ENCODE assay signal across 11 cellular contexts in genomic region chr14:53108292-53108937, GRCh38. TPM values are rescaled to one million over a fixed set of nuclear protein-coding genes. Genes with fewer than 3 reads are reported as not detected.
DNase-seq lines count a peak whose midpoint lies in the region; ATAC-seq and TF ChIP-seq lines count a peak whose summit lies in the region.
"Had no signal": no experiment of that assay in that cellular context is flagged by ENCODE, and none has a peak within 500 bp of the region (broad histone marks: within the 10 kb centered on the region; RNA-seq: fewer than 3 reads in every experiment).

No MANE protein-coding gene starts in this region.

- no peaks in the 10 kb centered on the region for H3K9me2 ChIP-seq in Karpas-422 (replicated peaks; ENCODE audit: insufficient read depth, low read length)

- ATAC-seq in GM21619 (IDR thresholded peaks at IDR 0.05; ENCODE audit: unreplicated experiment) (no peak), GM21360 (IDR thresholded peaks at IDR 0.05; ENCODE audit: unreplicated experiment) (no peak)

- H3K79me2 ChIP-seq in Karpas-422 (ENCODE audit: low read length), result peaks cover 100% of the 10 kb centered on the region

- H3K27ac ChIP-seq in Karpas-422 (ENCODE audit: low read length) (peak overlapping the region; percentile 88), duodenal mucosa (ENCODE audit: low read depth, low read length) (no peak overlapping the region), skeletal muscle tissue (ENCODE audit: low read depth, low read length) (peak overlapping the region; percentile 56)
- H3K27ac ChIP-seq: coronary artery had no signal

- DNase-seq in Karpas-422 (peak; percentile 65), HFFc6 (no peak)
- DNase-seq in effector CD4-positive, alpha-beta T cell, result no peak
- DNase-seq: DMS79 had no signal

- peak overlapping the region; percentile 7; the same call in 1 of the 2 replicates for H2AFZ ChIP-seq in Karpas-422 (ENCODE audit: low read length)

- peak overlapping the region; percentile 43 for H3K4me3 ChIP-seq in GM12875 (ENCODE audit: low read depth, low read length)
- peak overlapping the region; percentile 62 for H3K4me3 ChIP-seq in Karpas-422 (ENCODE audit: low read length)
- H3K4me3 ChIP-seq in duodenal mucosa (ENCODE audit: low read depth in 1 of 2, low read length in 2 of 2), result peak overlapping the region; percentile 27 to 52
- H3K4me3 ChIP-seq in skeletal muscle tissue (ENCODE audit: low read length in 3 of 3), result peak overlapping the region; percentile 37 to 45 (median 44)
- H3K4me3 ChIP-seq: coronary artery had no signal

- no peak overlapping the region for H3K27ac Mint-ChIP-seq in HFFc6

- H3K9ac ChIP-seq in Karpas-422 (ENCODE audit: low read length), result peak overlapping the region; percentile 66
- peak overlapping the region in 1 of 2 donors; percentile 16 for H3K9ac ChIP-seq in duodenal mucosa (ENCODE audit: low read depth in 1 of 2, low read length in 2 of 2)
- H3K9ac ChIP-seq in skeletal muscle tissue (ENCODE audit: low read depth in 1 of 3, low read length in 3 of 3), result peak overlapping the region in 2 of 3 donors; percentile 23 to 34

- H3K4me1 ChIP-seq in Karpas-422 (ENCODE audit: low read length), result peaks cover 53% of the 10 kb centered on the region
- peaks cover 5 to 9% of the 10 kb centered on the region in 2 donors for H3K4me1 ChIP-seq in duodenal mucosa (ENCODE audit: control insufficient read depth in 1 of 2, insufficient read depth in 2 of 2, low read length in 2 of 2)
- H3K4me1 ChIP-seq in skeletal muscle tissue (ENCODE audit: control insufficient read depth in 3 of 3, insufficient read depth in 3 of 3, low read length in 3 of 3), result no peaks in the 10 kb centered on the region

- H3K27me3 Mint-ChIP-seq in HFFc6 (ENCODE audit: insufficient read depth), result no peaks in the 10 kb centered on the region

- H3K4me3 Mint-ChIP-seq in HFFc6, result no peak overlapping the region
- H3K4me3 Mint-ChIP-seq: activated T-cell treated with anti-CD3 and anti-CD28 coated beads, Interleukin-2, amount 50 U/mL, for 4 hours had no signal

- H3K36me3 ChIP-seq in Karpas-422 (ENCODE audit: insufficient read depth, low read length) (peaks cover 7% of the 10 kb centered on the region; the same call in 1 of the 2 replicates), duodenal mucosa (ENCODE audit: control insufficient read depth in 1 of 2, insufficient read depth in 2 of 2, low read length in 2 of 2) (no peaks in the 10 kb centered on the region), skeletal muscle tissue (ENCODE audit: control insufficient read depth in 3 of 3, insufficient read depth in 3 of 3, low read length in 3 of 3) (no peaks in the 10 kb centered on the region)

- TF ChIP-seq CTCF in GM12875 (IDR thresholded peaks at IDR 0.05; ENCODE audit: borderline replicate concordance, insufficient read depth, low read depth, low read length) (no peak), HFFc6 (IDR thresholded peaks at IDR 0.05) (no peak)

- no peaks in the 10 kb centered on the region for H3K4me1 Mint-ChIP-seq in HFFc6 (ENCODE audit: low read depth)

- peak overlapping the region; percentile 93 for H3K4me2 ChIP-seq in Karpas-422 (ENCODE audit: low read depth, low read length, poor library complexity, severe bottlenecking)

- peaks cover 13% of the 10 kb centered on the region; the same call in 1 of the 2 replicates for H3K36me3 Mint-ChIP-seq in HFFc6 (ENCODE audit: low read depth)

- H3K27me3 ChIP-seq in Karpas-422 (ENCODE audit: low read length) (no peaks in the 10 kb centered on the region), duodenal mucosa (ENCODE audit: control insufficient read depth in 1 of 2, insufficient read depth in 2 of 2, low read length in 2 of 2) (no peaks in the 10 kb centered on the region), skeletal muscle tissue (ENCODE audit: control insufficient read depth in 3 of 3, insufficient read depth in 3 of 3, low read length in 3 of 3) (no peaks in the 10 kb centered on the region)

- H4K20me1 ChIP-seq in Karpas-422 (ENCODE audit: insufficient read depth, low read depth, low read length), result no peaks in the 10 kb centered on the region

- H3K9me3 ChIP-seq in Karpas-422 (ENCODE audit: low read length) (no peaks in the 10 kb centered on the region), duodenal mucosa (ENCODE audit: control insufficient read depth in 1 of 2, low read length in 2 of 2) (peaks cover 0 to 3% of the 10 kb centered on the region in 2 donors), skeletal muscle tissue (ENCODE audit: control insufficient read depth in 3 of 3, low read length in 3 of 3) (no peaks in the 10 kb centered on the region)

- peaks cover 10% of the 10 kb centered on the region for H3K9me3 Mint-ChIP-seq in HFFc6
- H3K9me3 Mint-ChIP-seq: activated T-cell treated with anti-CD3 and anti-CD28 coated beads, Interleukin-2, amount 50 U/mL, for 4 hours had no signal

RNA-seq across cellular contexts. Expression of gene DDHD1, which starts 44.7 kb away (rescaled TPM):
- total RNA-seq in Karpas-422 (2014; rRNA removed; shearing (Covaris generic); ENCODE audit: low replicate concordance), result 66.1 and 127 TPM in 2 replicates
- 14.1 TPM for total RNA-seq in skeletal muscle tissue
- total RNA-seq in HFFc6 (2021; fragmentation: NEBNext Ultra II Directional; extraction: Animal tissue kit (Norgen Biotek cat#: 25700)), result 10 to 100 TPM in 2 of 6 experiments, 1 to 10 TPM in 4; 9.1 to 10.7 (median 9.7) TPM
